In the genomic region with DNA sequence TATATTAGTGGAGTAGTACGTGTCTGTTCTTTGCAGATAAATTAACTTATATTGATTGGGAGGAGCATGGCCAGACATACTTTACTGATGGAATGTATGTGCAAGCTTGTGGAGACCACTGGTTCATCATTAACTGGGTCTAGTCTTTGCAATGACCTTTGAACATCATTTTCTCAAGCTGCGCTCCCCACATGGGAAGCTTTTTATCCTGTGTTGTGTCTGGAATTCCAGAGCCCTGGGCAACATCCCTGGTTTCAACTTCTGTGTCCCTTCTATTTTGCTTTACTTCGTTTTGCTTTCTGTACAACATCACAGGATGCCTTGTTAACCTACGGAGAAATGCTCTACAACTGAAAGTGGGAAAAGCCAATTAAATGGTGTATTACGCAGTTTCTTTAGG, we compare ENCODE assay signal across 1 cellular context.
TF ChIP-seq lines count a peak whose summit lies in the region.

No MANE protein-coding gene starts in this region.

TF ChIP-seq in HepG2, 621 proteins besides CTCF, POLR2A, EP300 and RAD21 (continued from another document and continues in another):
- TF ChIP-seq SP4 (CRISPR knock-in tag; IDR thresholded peaks at IDR 0.05) (no peak), ZNF75D (CRISPR knock-in tag; IDR thresholded peaks at IDR 0.05; ENCODE audit: borderline replicate concordance) (no peak), HNRNPLL (IDR thresholded peaks at IDR 0.05; ENCODE audit: low read depth, low read length, poor library complexity, severe bottlenecking) (no peak), ZSCAN25 (CRISPR knock-in tag; IDR thresholded peaks at IDR 0.05) (no peak), SOX6 (IDR thresholded peaks at IDR 0.05) (no peak), SOX6 (CRISPR knock-in tag; IDR thresholded peaks at IDR 0.05) (peak; percentile 82), NCOA2 (CRISPR knock-in tag; IDR thresholded peaks at IDR 0.05) (peak; percentile 88), LCORL (IDR thresholded peaks at IDR 0.05) (no peak), LCORL (CRISPR knock-in tag; IDR thresholded peaks at IDR 0.05) (peak; percentile 63), ZBTB20 (CRISPR knock-in tag; IDR thresholded peaks at IDR 0.05; ENCODE audit: borderline replicate concordance, low read depth) (peak; percentile 85; the same call in 1 of the 2 replicates), ZNF878 (CRISPR knock-in tag; IDR thresholded peaks at IDR 0.05) (no peak), ARHGAP35 (CRISPR knock-in tag; IDR thresholded peaks at IDR 0.05; ENCODE audit: borderline replicate concordance) (no peak), ZSCAN22 (CRISPR knock-in tag; IDR thresholded peaks at IDR 0.05) (no peak), MYC (CRISPR knock-in tag; IDR thresholded peaks at IDR 0.05; ENCODE audit: borderline replicate concordance) (peak; percentile 29; the same call in 1 of the 2 replicates), ZBTB34 (CRISPR knock-in tag; IDR thresholded peaks at IDR 0.05) (no peak), MXI1 (IDR thresholded peaks at IDR 0.05; ENCODE audit: borderline replicate concordance, low read depth, low read length) (peak; percentile 55; the same call in 1 of the 3 replicates), ZNF713 (CRISPR knock-in tag; IDR thresholded peaks at IDR 0.05) (no peak), ZNF251 (CRISPR knock-in tag; IDR thresholded peaks at IDR 0.05) (no peak), ZNF296 (CRISPR knock-in tag; conservative IDR thresholded peaks at IDR 0.05) (no peak), HDAC6 (IDR thresholded peaks at IDR 0.05; ENCODE audit: low read depth, low read length) (no peak), ZNF207 (IDR thresholded peaks at IDR 0.05; ENCODE audit: borderline replicate concordance) (no peak), ZNF782 (CRISPR knock-in tag; IDR thresholded peaks at IDR 0.05; ENCODE audit: borderline replicate concordance) (no peak), ZIK1 (CRISPR knock-in tag; IDR thresholded peaks at IDR 0.05; ENCODE audit: borderline replicate concordance, low read depth) (no peak), BORCS8-MEF2B (CRISPR knock-in tag; IDR thresholded peaks at IDR 0.05) (no peak), ZNF558 (CRISPR knock-in tag; IDR thresholded peaks at IDR 0.05; ENCODE audit: borderline replicate concordance) (no peak), HNF4A (CRISPR knock-in tag; IDR thresholded peaks at IDR 0.05) (peak; percentile 93), ZNF484 (CRISPR knock-in tag; IDR thresholded peaks at IDR 0.05; ENCODE audit: borderline replicate concordance, low read depth) (no peak), ZNF264 (CRISPR knock-in tag; IDR thresholded peaks at IDR 0.05) (no peak), POLR2G (IDR thresholded peaks at IDR 0.05; ENCODE audit: low read depth, low read length) (peak; percentile 65), SNRNP70 (IDR thresholded peaks at IDR 0.05; ENCODE audit: low read depth, low read length) (no peak), ZNF619 (CRISPR knock-in tag; IDR thresholded peaks at IDR 0.05) (no peak), ZBTB25 (CRISPR knock-in tag; IDR thresholded peaks at IDR 0.05) (no peak; the same call in 1 of the 2 replicates), REXO4 (CRISPR knock-in tag; IDR thresholded peaks at IDR 0.05; ENCODE audit: borderline replicate concordance) (no peak), PAXIP1 (CRISPR knock-in tag; conservative IDR thresholded peaks at IDR 0.05) (peak; percentile 99), RFXAP (CRISPR knock-in tag; IDR thresholded peaks at IDR 0.05; ENCODE audit: borderline replicate concordance) (peak; percentile 48; the same call in 1 of the 2 replicates), RNF2 (conservative IDR thresholded peaks at IDR 0.05; ENCODE audit: low read depth) (no peak), ZNF597 (CRISPR knock-in tag; IDR thresholded peaks at IDR 0.05) (no peak), ZNF326 (CRISPR knock-in tag; IDR thresholded peaks at IDR 0.05; ENCODE audit: borderline replicate concordance) (no peak), ZNF253 (CRISPR knock-in tag; IDR thresholded peaks at IDR 0.05; ENCODE audit: borderline replicate concordance) (no peak), ZNF329 (CRISPR knock-in tag; IDR thresholded peaks at IDR 0.05; ENCODE audit: low read depth) (no peak), ZNF614 (CRISPR knock-in tag; IDR thresholded peaks at IDR 0.05; ENCODE audit: borderline replicate concordance) (peak; percentile 83; the same call in 1 of the 2 replicates), ZBTB21 (CRISPR knock-in tag; IDR thresholded peaks at IDR 0.05) (no peak), SNAPC5 (CRISPR knock-in tag; IDR thresholded peaks at IDR 0.05; ENCODE audit: borderline replicate concordance) (no peak), ZNF292 (CRISPR knock-in tag; IDR thresholded peaks at IDR 0.05; ENCODE audit: borderline replicate concordance, low read depth) (no peak; the same call in 1 of the 2 replicates), ZNF841 (CRISPR knock-in tag; IDR thresholded peaks at IDR 0.05; ENCODE audit: borderline replicate concordance) (no peak), ZNF761 (CRISPR knock-in tag; conservative IDR thresholded peaks at IDR 0.05) (no peak), PBX2 (CRISPR knock-in tag; IDR thresholded peaks at IDR 0.05) (no peak), TRIM24 (CRISPR knock-in tag; IDR thresholded peaks at IDR 0.05) (no peak)
- TF ChIP-seq, protein P1, sequence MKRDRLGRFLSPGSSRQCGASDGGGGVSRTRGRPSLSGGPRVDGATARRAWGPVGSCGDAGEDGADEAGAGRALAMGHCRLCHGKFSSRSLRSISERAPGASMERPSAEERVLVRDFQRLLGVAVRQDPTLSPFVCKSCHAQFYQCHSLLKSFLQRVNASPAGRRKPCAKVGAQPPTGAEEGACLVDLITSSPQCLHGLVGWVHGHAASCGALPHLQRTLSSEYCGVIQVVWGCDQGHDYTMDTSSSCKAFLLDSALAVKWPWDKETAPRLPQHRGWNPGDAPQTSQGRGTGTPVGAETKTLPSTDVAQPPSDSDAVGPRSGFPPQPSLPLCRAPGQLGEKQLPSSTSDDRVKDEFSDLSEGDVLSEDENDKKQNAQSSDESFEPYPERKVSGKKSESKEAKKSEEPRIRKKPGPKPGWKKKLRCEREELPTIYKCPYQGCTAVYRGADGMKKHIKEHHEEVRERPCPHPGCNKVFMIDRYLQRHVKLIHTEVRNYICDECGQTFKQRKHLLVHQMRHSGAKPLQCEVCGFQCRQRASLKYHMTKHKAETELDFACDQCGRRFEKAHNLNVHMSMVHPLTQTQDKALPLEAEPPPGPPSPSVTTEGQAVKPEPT (CRISPR knock-in tag; IDR thresholded peaks at IDR 0.05; ENCODE audit: low read depth): no peak
- TF ChIP-seq, protein P2, sequence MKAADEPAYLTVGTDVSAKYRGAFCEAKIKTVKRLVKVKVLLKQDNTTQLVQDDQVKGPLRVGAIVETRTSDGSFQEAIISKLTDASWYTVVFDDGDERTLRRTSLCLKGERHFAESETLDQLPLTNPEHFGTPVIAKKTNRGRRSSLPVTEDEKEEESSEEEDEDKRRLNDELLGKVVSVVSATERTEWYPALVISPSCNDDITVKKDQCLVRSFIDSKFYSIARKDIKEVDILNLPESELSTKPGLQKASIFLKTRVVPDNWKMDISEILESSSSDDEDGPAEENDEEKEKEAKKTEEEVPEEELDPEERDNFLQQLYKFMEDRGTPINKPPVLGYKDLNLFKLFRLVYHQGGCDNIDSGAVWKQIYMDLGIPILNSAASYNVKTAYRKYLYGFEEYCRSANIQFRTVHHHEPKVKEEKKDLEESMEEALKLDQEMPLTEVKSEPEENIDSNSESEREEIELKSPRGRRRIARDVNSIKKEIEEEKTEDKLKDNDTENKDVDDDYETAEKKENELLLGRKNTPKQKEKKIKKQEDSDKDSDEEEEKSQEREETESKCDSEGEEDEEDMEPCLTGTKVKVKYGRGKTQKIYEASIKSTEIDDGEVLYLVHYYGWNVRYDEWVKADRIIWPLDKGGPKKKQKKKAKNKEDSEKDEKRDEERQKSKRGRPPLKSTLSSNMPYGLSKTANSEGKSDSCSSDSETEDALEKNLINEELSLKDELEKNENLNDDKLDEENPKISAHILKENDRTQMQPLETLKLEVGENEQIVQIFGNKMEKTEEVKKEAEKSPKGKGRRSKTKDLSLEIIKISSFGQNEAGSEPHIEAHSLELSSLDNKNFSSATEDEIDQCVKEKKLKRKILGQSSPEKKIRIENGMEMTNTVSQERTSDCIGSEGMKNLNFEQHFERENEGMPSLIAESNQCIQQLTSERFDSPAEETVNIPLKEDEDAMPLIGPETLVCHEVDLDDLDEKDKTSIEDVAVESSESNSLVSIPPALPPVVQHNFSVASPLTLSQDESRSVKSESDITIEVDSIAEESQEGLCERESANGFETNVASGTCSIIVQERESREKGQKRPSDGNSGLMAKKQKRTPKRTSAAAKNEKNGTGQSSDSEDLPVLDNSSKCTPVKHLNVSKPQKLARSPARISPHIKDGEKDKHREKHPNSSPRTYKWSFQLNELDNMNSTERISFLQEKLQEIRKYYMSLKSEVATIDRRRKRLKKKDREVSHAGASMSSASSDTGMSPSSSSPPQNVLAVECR (CRISPR knock-in tag; IDR thresholded peaks at IDR 0.05; ENCODE audit: borderline replicate concordance): peak; percentile 70; the same call in 1 of the 2 replicates
- TF ChIP-seq, protein P3, sequence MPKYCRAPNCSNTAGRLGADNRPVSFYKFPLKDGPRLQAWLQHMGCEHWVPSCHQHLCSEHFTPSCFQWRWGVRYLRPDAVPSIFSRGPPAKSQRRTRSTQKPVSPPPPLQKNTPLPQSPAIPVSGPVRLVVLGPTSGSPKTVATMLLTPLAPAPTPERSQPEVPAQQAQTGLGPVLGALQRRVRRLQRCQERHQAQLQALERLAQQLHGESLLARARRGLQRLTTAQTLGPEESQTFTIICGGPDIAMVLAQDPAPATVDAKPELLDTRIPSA (CRISPR knock-in tag; IDR thresholded peaks at IDR 0.05; ENCODE audit: borderline replicate concordance): no peak
- TF ChIP-seq, protein P4, sequence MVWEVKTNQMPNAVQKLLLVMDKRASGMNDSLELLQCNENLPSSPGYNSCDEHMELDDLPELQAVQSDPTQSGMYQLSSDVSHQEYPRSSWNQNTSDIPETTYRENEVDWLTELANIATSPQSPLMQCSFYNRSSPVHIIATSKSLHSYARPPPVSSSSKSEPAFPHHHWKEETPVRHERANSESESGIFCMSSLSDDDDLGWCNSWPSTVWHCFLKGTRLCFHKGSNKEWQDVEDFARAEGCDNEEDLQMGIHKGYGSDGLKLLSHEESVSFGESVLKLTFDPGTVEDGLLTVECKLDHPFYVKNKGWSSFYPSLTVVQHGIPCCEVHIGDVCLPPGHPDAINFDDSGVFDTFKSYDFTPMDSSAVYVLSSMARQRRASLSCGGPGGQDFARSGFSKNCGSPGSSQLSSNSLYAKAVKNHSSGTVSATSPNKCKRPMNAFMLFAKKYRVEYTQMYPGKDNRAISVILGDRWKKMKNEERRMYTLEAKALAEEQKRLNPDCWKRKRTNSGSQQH (CRISPR knock-in tag; IDR thresholded peaks at IDR 0.05; ENCODE audit: low read depth): no peak
